ENCODE assay signal across 8 cellular contexts in genomic region chr7:43758029-43758860, GRCh38. TPM values are rescaled to one million over a fixed set of nuclear protein-coding genes. Genes with fewer than 3 reads are reported as not detected.
DNase-seq lines count a peak whose midpoint lies in the region; ATAC-seq and TF ChIP-seq lines count a peak whose summit lies in the region.

BLVRA (plus strand) TSS chr7:43758680; CDS start chr7:43771159, 12,479 bp downstream.

- DNase-seq in NCI-H2081 (lab: John Stamatoyannopoulos, UW) (peak; percentile 66 to 73), NCI-H2081 treated with DMSO at 0.1 percent for 48 hours (lab: John Stamatoyannopoulos, UW) (no peak), NCI-H510A treated with DMSO at 0.1 percent for 48 hours (lab: John Stamatoyannopoulos, UW) (peak; percentile 36), epithelial cell of esophagus (ENCODE audit: low read depth) (peak; percentile 43), mucosa of gallbladder (ENCODE audit: low spot score) (peak; percentile 43)
- DNase-seq in activated CD8-positive, alpha-beta memory T cell treated with anti-CD3 and anti-CD28 coated beads, Interleukin-2, amount 50 U/mL, for 48 hours: peak; percentile 77
- DNase-seq in stimulated activated CD8-positive, alpha-beta memory T cell treated with anti-CD3 and anti-CD28 coated beads, Interleukin-4, amount 100 ng/mL, for 4 hours (ENCODE audit: low read depth in 2 of 2, low spot score in 1 of 2): peak; percentile 29 to 37

- ATAC-seq in HG02678 (IDR thresholded peaks at IDR 0.05; ENCODE audit: unreplicated experiment): peak; percentile 79

- H3K4me3 ChIP-seq in epithelial cell of esophagus (ENCODE audit: low read length): peak within 1 kb of the TSS; percentile 59

- no peak for TF ChIP-seq CTCF in epithelial cell of esophagus (IDR thresholded peaks at IDR 0.05; ENCODE audit: insufficient read depth, low read depth, low read length, missing control alignments)

RNA-seq across cellular contexts. Expression of gene BLVRA, which starts in this region (rescaled TPM):
- 43.2 TPM for total RNA-seq in mucosa of gallbladder
